ENCODE assay signal across 39 cellular contexts in genomic region chr4:95296052-95296451, GRCh38.
"Had no signal": no experiment of that assay in that cellular context is flagged by ENCODE, and none has a peak within 500 bp of the region (broad histone marks: within the 10 kb centered on the region; RNA-seq: fewer than 3 reads in every experiment).

No MANE protein-coding gene starts in this region.

- H3K4me1 Mint-ChIP-seq: central memory CD8-positive, alpha-beta T cell had no signal

- H3K27ac ChIP-seq: adrenal gland, ascending aorta, body of pancreas, brain microvascular endothelial cell, breast epithelium, cardiac muscle cell had no signal

- H3K4me1 ChIP-seq: adrenal gland, ascending aorta, body of pancreas, breast epithelium had no signal

- H3K27ac Mint-ChIP-seq: activated naive CD4-positive, alpha-beta T cell treated with anti-CD3 and anti-CD28 coated beads for 36 hours; activated naive CD4-positive, alpha-beta T cell treated with anti-CD3 and anti-CD28 coated beads, Interleukin-2, amount 10 ng/mL, durations not matched to agents 7 days and 5 days; activated naive CD4-positive, alpha-beta T cell treated with anti-CD3 and anti-CD28 coated beads, Interleukin-2, amount 50 U/mL, for 24 hours; activated naive CD4-positive, alpha-beta T cell treated with anti-CD3 and anti-CD28 coated beads, Interleukin-2, amount 50 U/mL, for 72 hours; activated naive CD8-positive, alpha-beta T cell; activated naive CD8-positive, alpha-beta T cell treated with anti-CD3 and anti-CD28 coated beads for 36 hours; activated naive CD8-positive, alpha-beta T cell treated with anti-CD3 and anti-CD28 coated beads, Interleukin-2, amount 10 ng/mL, durations not matched to agents 7 days and 5 days; activated naive CD8-positive, alpha-beta T cell treated with anti-CD3 and anti-CD28 coated beads, Interleukin-2, amount 50 U/mL, for 24 hours; activated T-cell treated with anti-CD3 and anti-CD28 coated beads, Interleukin-2, amount 50 U/mL, for 24 hours; activated T-cell treated with anti-CD3 and anti-CD28 coated beads, Interleukin-2, amount 50 U/mL, for 72 hours; activated T-helper 1 cell treated with anti-CD3 and anti-CD28 coated beads, Interleukin-12 subunit alpha, Interleukin-12 subunit beta, Interleukin-2, Interleukin-4 antibody, amounts not matched to agents 30 ng/mL and 10 ng/mL and 1 ng/mL, durations not matched to agents 14 hours and 24 hours and 36 hours; activated T-helper 17 cell treated with anti-CD3 and anti-CD28 coated beads, Interleukin-2, amount 50 U/mL, for 72 hours; activated T-helper 2 cell treated with anti-CD3 and anti-CD28 coated beads, Interferon-gamma antibody, Interleukin-2, Interleukin-4, amounts not matched to agents 10 μg/mL and 5 μg/mL and 100 μg/mL, durations not matched to agents 14 hours and 24 hours and 36 hours; brain had no signal

- H3K9me3 ChIP-seq: adrenal gland, ascending aorta, body of pancreas had no signal

- H3K4me3 Mint-ChIP-seq: activated naive CD4-positive, alpha-beta T cell treated with anti-CD3 and anti-CD28 coated beads for 36 hours; activated naive CD4-positive, alpha-beta T cell treated with anti-CD3 and anti-CD28 coated beads, Interleukin-2, amount 10 ng/mL, durations not matched to agents 7 days and 5 days; activated naive CD4-positive, alpha-beta T cell treated with anti-CD3 and anti-CD28 coated beads, Interleukin-2, amount 50 U/mL, for 24 hours; activated naive CD8-positive, alpha-beta T cell; activated naive CD8-positive, alpha-beta T cell treated with anti-CD3 and anti-CD28 coated beads for 36 hours; activated naive CD8-positive, alpha-beta T cell treated with anti-CD3 and anti-CD28 coated beads, Interleukin-2, amount 10 ng/mL, durations not matched to agents 7 days and 5 days; activated naive CD8-positive, alpha-beta T cell treated with anti-CD3 and anti-CD28 coated beads, Interleukin-2, amount 50 U/mL, for 24 hours; activated T-cell treated with anti-CD3 and anti-CD28 coated beads, Interleukin-2, amount 50 U/mL, for 24 hours; activated T-cell treated with anti-CD3 and anti-CD28 coated beads, Interleukin-2, amount 50 U/mL, for 4 hours; activated T-cell treated with anti-CD3 and anti-CD28 coated beads, Interleukin-2, amount 50 U/mL, for 72 hours; activated T-helper 1 cell treated with anti-CD3 and anti-CD28 coated beads, Interleukin-12 subunit alpha, Interleukin-12 subunit beta, Interleukin-2, Interleukin-4 antibody, amounts not matched to agents 30 ng/mL and 10 ng/mL and 1 ng/mL, durations not matched to agents 14 hours and 24 hours and 36 hours; activated T-helper 17 cell treated with anti-CD3 and anti-CD28 coated beads, Interleukin-2, amount 50 U/mL, for 72 hours; brain; central memory CD8-positive, alpha-beta T cell had no signal

- ATAC-seq: activated naive CD4-positive, alpha-beta T cell treated with anti-CD3 and anti-CD28 coated beads, Interleukin-2, amount 50 U/mL, for 72 hours; activated naive CD8-positive, alpha-beta T cell treated with anti-CD3 and anti-CD28 coated beads, Interleukin-2, amount 50 U/mL, for 24 hours; activated T-cell treated with anti-CD3 and anti-CD28 coated beads, Interleukin-2, amount 50 U/mL, for 4 hours; activated T-cell treated with anti-CD3 and anti-CD28 coated beads, Interleukin-2, amount 50 U/mL, for 72 hours; activated T-helper 17 cell treated with anti-CD3 and anti-CD28 coated beads, Interleukin-2, amount 50 U/mL, for 72 hours; body of pancreas had no signal

- H3K36me3 Mint-ChIP-seq: activated naive CD4-positive, alpha-beta T cell treated with anti-CD3 and anti-CD28 coated beads, Interleukin-2, amount 10 ng/mL, durations not matched to agents 7 days and 5 days; activated naive CD4-positive, alpha-beta T cell treated with anti-CD3 and anti-CD28 coated beads, Interleukin-2, amount 50 U/mL, for 24 hours had no signal

- H3K36me3 ChIP-seq: adrenal gland, brain microvascular endothelial cell, breast epithelium had no signal

- H3K27me3 Mint-ChIP-seq: activated naive CD4-positive, alpha-beta T cell treated with anti-CD3 and anti-CD28 coated beads, Interleukin-2, amount 10 ng/mL, durations not matched to agents 7 days and 5 days; activated naive CD4-positive, alpha-beta T cell treated with anti-CD3 and anti-CD28 coated beads, Interleukin-2, amount 50 U/mL, for 24 hours; activated naive CD8-positive, alpha-beta T cell; activated naive CD8-positive, alpha-beta T cell treated with anti-CD3 and anti-CD28 coated beads for 36 hours; activated naive CD8-positive, alpha-beta T cell treated with anti-CD3 and anti-CD28 coated beads, Interleukin-2, amount 10 ng/mL, durations not matched to agents 7 days and 5 days; activated naive CD8-positive, alpha-beta T cell treated with anti-CD3 and anti-CD28 coated beads, Interleukin-2, amount 50 U/mL, for 24 hours; activated T-cell treated with anti-CD3 and anti-CD28 coated beads, Interleukin-2, amount 50 U/mL, for 24 hours; activated T-helper 17 cell treated with anti-CD3 and anti-CD28 coated beads, Interleukin-2, amount 50 U/mL, for 72 hours; central memory CD8-positive, alpha-beta T cell had no signal

- H3K27me3 ChIP-seq: adrenal gland, ascending aorta, body of pancreas, brain microvascular endothelial cell, breast epithelium, cardiac muscle cell had no signal

- DNase-seq: activated effector memory CD4-positive, alpha-beta T cell treated with anti-CD3 and anti-CD28 coated beads, Interleukin-2, amount 50 U/mL, for 16 hours; activated effector memory CD4-positive, alpha-beta T cell treated with Interleukin-2 at 50 U/mL for 16 hours; activated gamma-delta T cell; activated gamma-delta T cell treated with Interleukin-2 at 50 U/mL for 16 hours; activated naive CD4-positive, alpha-beta T cell; activated naive CD4-positive, alpha-beta T cell treated with anti-CD3 and anti-CD28 coated beads for 36 hours; activated naive CD4-positive, alpha-beta T cell treated with anti-CD3 and anti-CD28 coated beads, Interleukin-2, amount 10 ng/mL, durations not matched to agents 7 days and 5 days; activated naive CD4-positive, alpha-beta T cell treated with anti-CD3 and anti-CD28 coated beads, Interleukin-2, amount 50 U/mL, for 16 hours; activated naive CD4-positive, alpha-beta T cell treated with Interleukin-2 at 50 U/mL for 16 hours; activated naive CD8-positive, alpha-beta T cell treated with anti-CD3 and anti-CD28 coated beads for 36 hours; activated naive CD8-positive, alpha-beta T cell treated with anti-CD3 and anti-CD28 coated beads, Interleukin-2, amount 10 ng/mL, durations not matched to agents 7 days and 5 days; activated naive CD8-positive, alpha-beta T cell treated with anti-CD3 and anti-CD28 coated beads, Interleukin-2, amount 50 U/mL, for 24 hours; activated T-cell treated with anti-CD3 and anti-CD28 coated beads for 4 hours; activated T-cell treated with anti-CD3 and anti-CD28 coated beads, Interleukin-2, amount 50 U/mL, for 1 hour; activated T-cell treated with anti-CD3 and anti-CD28 coated beads, Interleukin-2, amount 50 U/mL, for 24 hours; activated T-cell treated with anti-CD3 and anti-CD28 coated beads, Interleukin-2, amount 50 U/mL, for 4 hours; activated T-cell treated with anti-CD3 and anti-CD28 coated beads, Interleukin-2, amount 50 U/mL, for 48 hours; activated T-cell treated with anti-CD3 and anti-CD28 coated beads, Interleukin-2, amount 50 U/mL, for 72 hours; adrenal gland; amniotic stem cell; amygdala; anterior cingulate cortex; aorta; body of pancreas; brain microvascular endothelial cell; caudate nucleus; central memory CD4-positive, alpha-beta T cell; cerebellar nuclear complex had no signal

- H3K4me3 ChIP-seq: adrenal gland, ascending aorta, body of pancreas, breast epithelium, cardiac muscle cell had no signal
